9 cellular contexts compared by ENCODE assay signal in the genomic region with DNA sequence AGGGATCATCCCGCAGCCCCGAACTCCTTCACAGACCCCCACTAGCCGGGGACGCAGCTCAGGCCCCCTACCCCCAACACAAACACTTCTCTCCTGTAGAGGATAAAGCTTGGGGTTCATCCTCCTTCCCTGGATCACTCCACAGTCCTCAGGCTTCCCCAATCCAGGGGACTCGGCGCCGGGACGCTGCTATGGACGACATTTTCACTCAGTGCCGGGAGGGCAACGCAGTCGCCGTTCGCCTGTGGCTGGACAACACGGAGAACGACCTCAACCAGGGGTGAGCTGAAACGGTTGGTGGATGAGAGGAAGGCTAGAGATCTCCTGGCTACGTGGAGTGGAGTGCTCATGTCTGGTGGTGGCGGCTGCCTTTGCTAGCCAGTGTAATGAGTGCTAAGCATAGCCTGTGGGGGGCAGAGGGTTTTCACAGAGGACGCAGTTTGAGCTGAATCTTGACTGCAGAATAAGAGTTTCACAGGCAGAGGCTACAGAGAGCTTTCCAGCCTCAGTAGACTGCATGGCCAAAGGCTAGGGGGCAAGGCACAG. TPM values are rescaled to one million over a fixed set of nuclear protein-coding genes. Genes with fewer than 3 reads are reported as not detected.
DNase-seq lines count a peak whose midpoint lies in the region; ATAC-seq, FAIRE-seq and TF ChIP-seq lines count a peak whose summit lies in the region.
"Had no signal": no experiment of that assay in that cellular context is flagged by ENCODE, and none has a peak within 500 bp of the region (broad histone marks: within the 10 kb centered on the region; RNA-seq: fewer than 3 reads in every experiment).

No MANE protein-coding gene starts in this region.

- no peaks in the 10 kb centered on the region for H3K27me3 ChIP-seq in adipocyte (replicated peaks; ENCODE audit: control insufficient read depth, insufficient read depth, low read length)
- H3K27me3 ChIP-seq in heart left ventricle: no peaks in the 10 kb centered on the region
- H3K27me3 ChIP-seq in trophoblast cell (ENCODE audit: insufficient read depth, low read length): no peaks in the 10 kb centered on the region

- peak overlapping the region; percentile 88 for H2BK120ac ChIP-seq in trophoblast cell (ENCODE audit: insufficient read depth, low read length, poor library complexity)

- peak overlapping the region; percentile 87 for H4K91ac ChIP-seq in trophoblast cell (ENCODE audit: low read depth, low read length)

- H3K9me3 ChIP-seq in SK-N-MC (ENCODE audit: low read depth, low read length) (no peaks in the 10 kb centered on the region), adipocyte (ENCODE audit: control insufficient read depth, low read length) (no peaks in the 10 kb centered on the region), heart left ventricle (no peaks in the 10 kb centered on the region), trophoblast cell (ENCODE audit: insufficient read depth, low read depth, low read length) (no peaks in the 10 kb centered on the region)

- H3K14ac ChIP-seq in trophoblast cell (ENCODE audit: low read length): peak overlapping the region; percentile 98

- intact Hi-C loops in heart left ventricle (cut with DNase I): loop anchor here in 5 of 10 donors (2.0 to 5.0 kb wide), 5 partner anchors 43 to 212 kb away; a partner anchor contains a TSS

- H3K4me2 ChIP-seq in trophoblast cell (ENCODE audit: low read length): peak overlapping the region; percentile 69

- FAIRE-seq in D721Med (lab: Jason Lieb, UNC): no peak
- FAIRE-seq: endometrium had no signal

- H3K9ac ChIP-seq in SK-N-MC (ENCODE audit: insufficient read length): peak overlapping the region; percentile 94
- H3K9ac ChIP-seq in adipocyte (ENCODE audit: low read length): peak overlapping the region; percentile 94
- peak overlapping the region; percentile 63 for H3K9ac ChIP-seq in trophoblast cell (ENCODE audit: low read length)

- H4K12ac ChIP-seq in trophoblast cell (ENCODE audit: low read depth, low read length): peak overlapping the region; percentile 98

- H2BK5ac ChIP-seq in trophoblast cell (ENCODE audit: low read depth, low read length, poor library complexity): peak overlapping the region; percentile 93

- 0 to 2% (median 0%) methylated on average over 8 to 20 of the region's 20 CpGs for WGBS in heart left ventricle, 4 donors
- WGBS in trophoblast cell (ENCODE audit: extremely low coverage, insufficient coverage, insufficient read length): no CpG with 5 or more reads among the region's 20 CpGs

- H3K4me1 ChIP-seq in adipocyte (ENCODE audit: control insufficient read depth, insufficient read depth, low read length) (peaks cover 50% of the 10 kb centered on the region), heart left ventricle (peaks cover 17 to 77% (median 56%) of the 10 kb centered on the region in 12 donors), trophoblast cell (ENCODE audit: control insufficient read depth in 1 of 2, insufficient read depth in 2 of 2, low read length in 2 of 2) (peaks cover 12 to 25% of the 10 kb centered on the region in 2 experiments)

- peak overlapping the region; percentile 72 for H2BK12ac ChIP-seq in trophoblast cell (ENCODE audit: low read length)

- H4K8ac ChIP-seq in trophoblast cell (ENCODE audit: low read depth, low read length): peak overlapping the region; percentile 88

- peak overlapping the region; percentile 33 for H2AK5ac ChIP-seq in trophoblast cell (ENCODE audit: low read length)

- peak overlapping the region; percentile 85 for H2AFZ ChIP-seq in trophoblast cell (ENCODE audit: insufficient read depth, low read length, poor library complexity)

- H3K27ac ChIP-seq in SK-N-MC: 0 out of 2 replicates have a peak overlapping the region, but pooled peaks have one; percentile 5
- H3K27ac ChIP-seq in heart left ventricle: peak overlapping the region; percentile 83 to 99 (median 98)
- peak overlapping the region; percentile 87 for H3K27ac ChIP-seq in trophoblast cell (ENCODE audit: low read depth, low read length)

- TF ChIP-seq CTCF in D721Med (IDR thresholded peaks at IDR 0.05; ENCODE audit: insufficient read depth, missing control alignments) (peak; percentile 8), heart left ventricle (IDR thresholded peaks at IDR 0.05) (peak in 5 of 12 donors; percentile 18 to 41 (median 24))

- H3K36me3 ChIP-seq in SK-N-MC (ENCODE audit: insufficient read depth, low read length) (peaks cover 40% of the 10 kb centered on the region), adipocyte (ENCODE audit: control insufficient read depth, insufficient read depth, low read length, severe bottlenecking) (peaks cover 41% of the 10 kb centered on the region), heart left ventricle (peaks cover 0 to 54% (median 44%) of the 10 kb centered on the region in 9 donors), trophoblast cell (ENCODE audit: control insufficient read depth in 1 of 2, insufficient read depth in 2 of 2, low read length in 2 of 2) (peaks cover 32 to 42% of the 10 kb centered on the region in 2 experiments)

- H3K79me1 ChIP-seq in trophoblast cell (ENCODE audit: low read length): peaks cover 25% of the 10 kb centered on the region

- peaks cover 27% of the 10 kb centered on the region for H3K79me2 ChIP-seq in trophoblast cell (ENCODE audit: control insufficient read depth, insufficient read depth, low read length, poor library complexity)

- peak overlapping the region; percentile 87 for H3K18ac ChIP-seq in trophoblast cell (ENCODE audit: low read length)

- H3K4me3 ChIP-seq in SK-N-MC: peak overlapping the region; percentile 98
- H3K4me3 ChIP-seq in adipocyte (ENCODE audit: low read length): peak overlapping the region; percentile 90
- H3K4me3 ChIP-seq in heart left ventricle: peak overlapping the region; percentile 52 to 97 (median 92)
- peak overlapping the region; percentile 80 for H3K4me3 ChIP-seq in trophoblast cell (ENCODE audit: low read depth, low read length)

- H3K4ac ChIP-seq in trophoblast cell (ENCODE audit: low read depth, low read length): peak overlapping the region; percentile 89

- TF ChIP-seq POLR2A in heart left ventricle (IDR thresholded peaks at IDR 0.05): no peak

- DNase-seq in D721Med (ENCODE audit: insufficient read length, low spot score) (no peak), SK-N-MC (ENCODE audit: low read depth, low spot score) (no peak), adipocyte (ENCODE audit: low read depth) (peak; percentile 81), heart left ventricle (peak; percentile 58 to 71 (median 63)), trophoblast cell (peak; percentile 9 to 51), occipital lobe (lab: John Stamatoyannopoulos, UW) (no peak)

- ATAC-seq in GM19452 (IDR thresholded peaks at IDR 0.05; ENCODE audit: unreplicated experiment) (peak; percentile 36), HG03521 (IDR thresholded peaks at IDR 0.05; ENCODE audit: unreplicated experiment) (peak; percentile 39), heart left ventricle (peak; percentile 40 to 60 (median 57))

- no peak overlapping the region for H3K23ac ChIP-seq in trophoblast cell (ENCODE audit: low read length)

RNA-seq across cellular contexts. Expression of a gene that starts 0.6 kb away (rescaled TPM):
- 100 to 1,000 TPM; 177 to 259 (median 222) TPM for total RNA-seq in heart left ventricle
- polyA plus RNA-seq in heart left ventricle: 100 to 1,000 TPM; 220 to 288 TPM
- 231 and 245 TPM in 2 replicates for polyA plus RNA-seq in trophoblast cell (2013)
- total RNA-seq in occipital lobe: 44.9 TPM

RNA-seq across cellular contexts. Expression of a gene that starts 0.7 kb away (rescaled TPM):
- total RNA-seq in heart left ventricle (10 to 100 TPM; 11.2 to 23.5 (median 18.0) TPM), occipital lobe (17.5 TPM)
- polyA plus RNA-seq in heart left ventricle: 10 to 100 TPM; 16.6 to 17.4 TPM
- polyA plus RNA-seq in trophoblast cell (2013): 21.8 and 22.0 TPM in 2 replicates

RNA-seq across cellular contexts. Expression of a gene that starts 7.9 kb away (rescaled TPM):
- total RNA-seq in heart left ventricle (100 to 1,000 TPM in 4 of 9 donors, 10 to 100 TPM in 5; 42.3 to 153 (median 99.0) TPM), occipital lobe (15.3 TPM)
- 100 to 1,000 TPM in 1 of 2 donors, 10 to 100 TPM in 1; 50.8 to 155 TPM for polyA plus RNA-seq in heart left ventricle
- polyA plus RNA-seq in trophoblast cell (2013): 182 and 188 TPM in 2 replicates

RNA-seq across cellular contexts. Expression of a gene that starts 15.1 kb away (rescaled TPM):
- total RNA-seq in heart left ventricle: 100 to 1,000 TPM in 2 of 9 donors, 10 to 100 TPM in 7; 48.7 to 169 (median 81.2) TPM
- 10 to 100 TPM; 38.5 to 39.5 TPM for polyA plus RNA-seq in heart left ventricle
- polyA plus RNA-seq in trophoblast cell (2013): 116 and 121 TPM in 2 replicates
- total RNA-seq in occipital lobe: 7.3 TPM

RNA-seq across cellular contexts. Expression of a gene that starts 51.5 kb away (rescaled TPM):
- 10 to 100 TPM in 6 of 9 donors, 1 to 10 TPM in 3; 5.5 to 19.6 (median 11.4) TPM for total RNA-seq in heart left ventricle
- polyA plus RNA-seq in heart left ventricle: 1 to 10 TPM; 3.6 to 6.6 TPM
- 1.7 and 1.9 TPM in 2 replicates for polyA plus RNA-seq in trophoblast cell (2013)
- 49.9 TPM for total RNA-seq in occipital lobe

Comparison
In these comparisons a context has a peak if more than half of its experiments do, and no peak if none do; other contexts are left out.
1. DNase-seq: peak in adipocyte (single experiment), heart left ventricle (5 of 5) and trophoblast cell (2 of 2); none in D721Med (single experiment), SK-N-MC (single experiment) and occipital lobe (single experiment).
2. H3K27ac ChIP-seq: peak in every context shown above with its lines; median percentile 98 in heart left ventricle; 87 in trophoblast cell; 5 in SK-N-MC.
3. Peak in every context shown above with its lines, with median percentiles within 50 percentile points of each other: ATAC-seq, H3K4me3 ChIP-seq and H3K9ac ChIP-seq.